Comparison of ENCODE assay signal across 8 cellular contexts in genomic region chr11:31106963-31107576, GRCh38.
DNase-seq lines count a peak whose midpoint lies in the region; ATAC-seq, FAIRE-seq and TF ChIP-seq lines count a peak whose summit lies in the region.

No MANE protein-coding gene starts in this region.

- no peaks in the 10 kb centered on the region for H3K9me3 ChIP-seq in endothelial cell of umbilical vein (replicated peaks; ENCODE audit: control insufficient read depth, insufficient read depth, low read length)
- H3K9me3 ChIP-seq in thyroid gland: no peaks in the 10 kb centered on the region

- CTCF ChIA-PET in endothelial cell of umbilical vein (lab: Charles Lee): interaction anchor here (0.6 to 2.5 kb wide), 10 partner anchors 10 to 1191 kb away, joined by 3 to 20 read pairs (median 6); no protein-coding TSS in a partner anchor

- peak; percentile 35 for DNase-seq in AG20443 (ENCODE audit: low spot score)
- peak; percentile 1 for DNase-seq in NCI-H2196 treated with DMSO at 0.1 percent for 48 hours (lab: John Stamatoyannopoulos, UW; ENCODE audit: unreplicated experiment)
- DNase-seq in activated CD4-positive, alpha-beta T cell treated with anti-CD3 and anti-CD28 coated beads for 24 hours (ENCODE audit: low read depth in 2 of 2): peak; percentile 8 to 22
- DNase-seq in endothelial cell of umbilical vein (ENCODE audit: low read depth, low spot score): peak; percentile 44
- DNase-seq in myocyte (ENCODE audit: low read depth): peak; percentile 36
- DNase-seq in thyroid gland: peak; percentile 64 to 66

- peak; percentile 20 to 53 for TF ChIP-seq CTCF in endothelial cell of umbilical vein (IDR thresholded peaks at IDR 0.05; ENCODE audit: extremely low read depth in 1 of 2, insufficient read depth in 1 of 2, low read depth in 1 of 2, low read length in 2 of 2)
- peak; percentile 9 to 61 (median 51) for TF ChIP-seq CTCF in thyroid gland (IDR thresholded peaks at IDR 0.05)

- H3K79me2 ChIP-seq in endothelial cell of umbilical vein (ENCODE audit: control insufficient read depth, insufficient read depth, low read length): no peaks in the 10 kb centered on the region

- POLR2A ChIA-PET in endothelial cell of umbilical vein (lab: Charles Lee): no interaction called here

- no TSS peak for BruUV-seq in endothelial cell of umbilical vein (replicated peaks; lab: Mats Ljungman, UMichigan)

- intact Hi-C loops in endothelial cell of umbilical vein (cut with micrococcal nuclease) (loop anchor here (2.0 to 10.0 kb wide), 4 partner anchors 126 to 1068 kb away; no protein-coding TSS in a partner anchor), thyroid gland (cut with DNase I) (no loop called here)

- no peaks in the 10 kb centered on the region for H4K20me1 ChIP-seq in endothelial cell of umbilical vein (replicated peaks; ENCODE audit: control insufficient read depth, extremely low read depth, insufficient read depth, low read length)

- no peaks in the 10 kb centered on the region for H3K27me3 ChIP-seq in endothelial cell of umbilical vein (ENCODE audit: control insufficient read depth in 2 of 2, insufficient read depth in 2 of 2, low read length in 2 of 2)
- H3K27me3 ChIP-seq in thyroid gland: no peaks in the 10 kb centered on the region

- ATAC-seq in GM18520 (IDR thresholded peaks at IDR 0.05; ENCODE audit: unreplicated experiment) (peak; percentile 73), HG03066 (IDR thresholded peaks at IDR 0.05; ENCODE audit: low read depth, unreplicated experiment) (peak; percentile 79)

- H3K36me3 ChIP-seq in endothelial cell of umbilical vein (ENCODE audit: control insufficient read depth in 2 of 2, extremely low read depth in 1 of 2, insufficient read depth in 2 of 2, low read length in 2 of 2) (no peaks in the 10 kb centered on the region), thyroid gland (no peaks in the 10 kb centered on the region)

- H3K9ac ChIP-seq in endothelial cell of umbilical vein (replicated peaks; ENCODE audit: extremely low read depth, insufficient read depth, low read length): no peak overlapping the region

- WGBS in thyroid gland, 2 donors: 20 to 24% methylated on average over 5 of the region's 5 CpGs

- no peak overlapping the region for H2AFZ ChIP-seq in endothelial cell of umbilical vein (ENCODE audit: low read depth, low read length)

- H3K9me1 ChIP-seq in endothelial cell of umbilical vein (replicated peaks; ENCODE audit: control insufficient read depth, extremely low read depth, insufficient read depth, low read length): no peaks in the 10 kb centered on the region

- H3K27ac ChIP-seq in endothelial cell of umbilical vein (ENCODE audit: insufficient read depth, low read depth, low read length): no peak overlapping the region
- H3K27ac ChIP-seq in thyroid gland: no peak overlapping the region

- dilution Hi-C loops in endothelial cell of umbilical vein (cut with MboI; ENCODE audit: extremely low pct_ligation_motif_present, low sequenced_read_pairs): no loop called here

- H3K4me3 ChIP-seq in endothelial cell of umbilical vein (replicated peaks in 1 of 3; ENCODE audit: insufficient read depth in 1 of 3, low read depth in 1 of 3, low read length in 3 of 3): no peak overlapping the region
- no peak overlapping the region for H3K4me3 ChIP-seq in thyroid gland (replicated peaks in 1 of 3)

- peak; percentile 26 for FAIRE-seq in endothelial cell of umbilical vein (lab: Jason Lieb, UNC)

- H3K4me2 ChIP-seq in endothelial cell of umbilical vein (ENCODE audit: insufficient read depth, low read length): no peak overlapping the region

- TF ChIP-seq POLR2A in endothelial cell of umbilical vein (IDR thresholded peaks at IDR 0.05; ENCODE audit: low read depth, low read length): no peak
- TF ChIP-seq POLR2A in thyroid gland (IDR thresholded peaks at IDR 0.05): no peak

- H3K4me1 ChIP-seq in endothelial cell of umbilical vein (ENCODE audit: control insufficient read depth, extremely low read depth, insufficient read depth, low read length): no peaks in the 10 kb centered on the region
- H3K4me1 ChIP-seq in thyroid gland: no peaks in the 10 kb centered on the region

TF ChIP-seq in endothelial cell of umbilical vein, 7 proteins besides CTCF, POLR2A, EP300 and RAD21:
- TF ChIP-seq JUN (IDR thresholded peaks at IDR 0.05; ENCODE audit: borderline replicate concordance, insufficient read depth, insufficient read length, low read depth): no peak
- TF ChIP-seq MAX (IDR thresholded peaks at IDR 0.05; ENCODE audit: insufficient read depth, insufficient read length): no peak
- TF ChIP-seq EZH2 (IDR thresholded peaks at IDR 0.05; ENCODE audit: borderline replicate concordance, low read depth, low read length, severe bottlenecking): no peak
- no peak for TF ChIP-seq POLR2AphosphoS5 (IDR thresholded peaks at IDR 0.05; ENCODE audit: insufficient read depth, low read depth, low read length)
- no peak for TF ChIP-seq FOS (IDR thresholded peaks at IDR 0.05; ENCODE audit: borderline replicate concordance, insufficient read depth, low read length)
- no peak for TF ChIP-seq GATA2 (IDR thresholded peaks at IDR 0.05; ENCODE audit: insufficient read depth, insufficient read length, low read depth, low read length)
- no peak for TF ChIP-seq MYC (IDR thresholded peaks at IDR 0.05; ENCODE audit: low read depth, low read length)

Comparison
In these comparisons a context has a peak if more than half of its experiments do, and no peak if none do; other contexts are left out.
1. DNase-seq: peak in every context shown above with its lines; median percentile 65 in thyroid gland; 44 in endothelial cell of umbilical vein; 36 in myocyte; 35 in AG20443; 15 in activated CD4-positive, alpha-beta T cell treated with anti-CD3 and anti-CD28 coated beads for 24 hours; 1 in NCI-H2196 treated with DMSO at 0.1 percent for 48 hours.